Comparison of ENCODE assay signal across 24 cellular contexts in the genomic region with DNA sequence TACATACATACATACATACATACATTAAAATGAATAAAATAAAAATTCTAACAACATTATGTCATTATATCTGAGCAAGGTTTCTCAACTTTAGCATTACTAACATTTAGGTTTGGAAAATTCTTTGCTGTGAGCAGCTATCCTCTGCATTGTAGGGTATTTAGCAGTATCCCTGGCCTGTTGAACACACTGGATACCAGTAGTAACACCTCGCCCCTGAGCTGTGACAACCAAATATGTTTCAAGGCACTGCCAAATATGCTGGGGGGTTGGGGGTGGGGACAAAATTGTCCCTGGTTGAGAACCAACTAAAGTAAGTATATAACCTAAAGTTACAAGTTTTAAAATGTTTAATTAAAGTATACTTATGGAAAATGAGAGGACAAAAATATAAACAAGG.
A peak's percentile ranks its signal among the peaks of the same experiment; 100 is the strongest.
DNase-seq lines count a peak whose midpoint lies in the region; ATAC-seq, FAIRE-seq and TF ChIP-seq lines count a peak whose summit lies in the region.
"Had no signal": no experiment of that assay in that cellular context is flagged by ENCODE, and none has a peak within 500 bp of the region (broad histone marks: within the 10 kb centered on the region; RNA-seq: fewer than 3 reads in every experiment).

No MANE protein-coding gene starts in this region.

- no peak for TF ChIP-seq POLR2A in right lobe of liver (IDR thresholded peaks at IDR 0.05)

- H3K79me2 ChIP-seq in astrocyte (ENCODE audit: insufficient read depth, low read length) = no peaks in the 10 kb centered on the region

- ATAC-seq in right lobe of liver = peak; percentile 31 to 66 (median 50)

- peaks cover 10% of the 10 kb centered on the region for H3K4me1 Mint-ChIP-seq in astrocyte (ENCODE audit: low read depth, unreplicated experiment)
- H3K4me1 Mint-ChIP-seq: CD14-positive monocyte; CD4-positive, alpha-beta memory T cell; CD4-positive, CD25-positive, alpha-beta regulatory T cell; CD8-positive, alpha-beta memory T cell had no signal

- no peak overlapping the region for H3K4me3 Mint-ChIP-seq in astrocyte (ENCODE audit: unreplicated experiment)
- H3K4me3 Mint-ChIP-seq: CD14-positive monocyte; CD4-positive, alpha-beta memory T cell; CD4-positive, CD25-positive, alpha-beta regulatory T cell had no signal

- H3K4me1 ChIP-seq in astrocyte (ENCODE audit: insufficient read depth, low read length) (no peaks in the 10 kb centered on the region), right lobe of liver (no peaks in the 10 kb centered on the region)
- H3K4me1 ChIP-seq: BE2C, BLaER1 had no signal

- no peaks in the 10 kb centered on the region for H3K9me3 ChIP-seq in astrocyte (ENCODE audit: insufficient read depth, low read depth, low read length)
- no peaks in the 10 kb centered on the region for H3K9me3 ChIP-seq in right lobe of liver
- H3K9me3 ChIP-seq: BE2C, BLaER1 had no signal

- H3K27ac Mint-ChIP-seq in astrocyte (ENCODE audit: unreplicated experiment) = peak overlapping the region; percentile 66
- H3K27ac Mint-ChIP-seq: CD14-positive monocyte; CD4-positive, alpha-beta memory T cell; CD4-positive, CD25-positive, alpha-beta regulatory T cell; CD8-positive, alpha-beta memory T cell had no signal

- intact Hi-C loops in right lobe of liver (cut with DNase I) = no loop called here

- H3K9ac ChIP-seq in astrocyte (ENCODE audit: low read length) = no peak overlapping the region
- H3K9ac ChIP-seq: BLaER1 had no signal

- no peaks in the 10 kb centered on the region for H3K36me3 Mint-ChIP-seq in astrocyte (ENCODE audit: low read depth, unreplicated experiment)
- H3K36me3 Mint-ChIP-seq: CD14-positive monocyte; CD4-positive, alpha-beta memory T cell; CD4-positive, CD25-positive, alpha-beta regulatory T cell; CD8-positive, alpha-beta memory T cell had no signal

- H3K27ac ChIP-seq in astrocyte (ENCODE audit: low read depth, low read length) (no peak overlapping the region), right lobe of liver (peak overlapping the region in 2 of 3 donors; percentile 45 to 58)
- H3K27ac ChIP-seq: BLaER1 had no signal

- TF ChIP-seq CTCF in astrocyte (IDR thresholded peaks at IDR 0.05; ENCODE audit: insufficient read depth, low read depth, low read length) = no peak
- TF ChIP-seq CTCF in right lobe of liver (IDR thresholded peaks at IDR 0.05) = no peak

- H3K27me3 ChIP-seq in astrocyte (ENCODE audit: insufficient read depth, low read length) = no peaks in the 10 kb centered on the region
- H3K27me3 ChIP-seq in right lobe of liver = no peaks in the 10 kb centered on the region
- H3K27me3 ChIP-seq: BE2C had no signal

- no peaks in the 10 kb centered on the region for H3K9me3 Mint-ChIP-seq in astrocyte (ENCODE audit: unreplicated experiment)

- no peaks in the 10 kb centered on the region for H3K27me3 Mint-ChIP-seq in astrocyte (ENCODE audit: low read depth, unreplicated experiment)
- H3K27me3 Mint-ChIP-seq: CD4-positive, alpha-beta memory T cell; CD4-positive, CD25-positive, alpha-beta regulatory T cell; CD8-positive, alpha-beta memory T cell had no signal

- WGBS in right lobe of liver (ENCODE audit: insufficient coverage, low coverage, low lambda C conversion rate, missing lambda C conversion rate) = 17% methylated on average over 1 of the region's 1 CpG

- H3K4me3 ChIP-seq in astrocyte (ENCODE audit: insufficient read depth, low read depth, low read length) = no peak overlapping the region
- no peak overlapping the region for H3K4me3 ChIP-seq in right lobe of liver
- H3K4me3 ChIP-seq: BLaER1 had no signal

- no peaks in the 10 kb centered on the region for H4K20me1 ChIP-seq in astrocyte (ENCODE audit: insufficient read depth, low read length)
- H4K20me1 ChIP-seq: BLaER1 had no signal

- H3K36me3 ChIP-seq in astrocyte (ENCODE audit: insufficient read depth, low read length) (no peaks in the 10 kb centered on the region), right lobe of liver (no peaks in the 10 kb centered on the region)
- H3K36me3 ChIP-seq: BE2C, BLaER1 had no signal

- no peak for FAIRE-seq in astrocyte (lab: Jason Lieb, UNC)
- FAIRE-seq: A204.1, GM12891, GM19239 had no signal

- DNase-seq in Daoy (ENCODE audit: low read depth) = peak; percentile 9
- no peak for DNase-seq in astrocyte (ENCODE audit: low read depth)
- DNase-seq in right lobe of liver = no peak
- DNase-seq in NCI-H748 treated with DMSO at 0.1 percent for 48 hours (lab: John Stamatoyannopoulos, UW) = no peak
- DNase-seq in NCI-H1105 treated with DMSO at 0.1 percent for 48 hours (lab: John Stamatoyannopoulos, UW) = no peak
- DNase-seq: 8988T; ACHN; BE2C; C1 segment of cervical spinal cord; CD4-positive, alpha-beta memory T cell; CD4-positive, CD25-positive, alpha-beta regulatory T cell; CD8-positive, alpha-beta memory T cell; COR-L47; DMS 273 treated with DMSO at 0.1 percent for 48 hours; DMS153; DMS53; DMS79; DND-41; GF-D8 had no signal

- H3K4me2 ChIP-seq in astrocyte (ENCODE audit: low read length) = no peak overlapping the region
- H3K4me2 ChIP-seq: BLaER1 had no signal

- no peak overlapping the region for H2AFZ ChIP-seq in astrocyte (ENCODE audit: low read depth, low read length)
